ENCODE assay signal across 34 cellular contexts in the genomic region with DNA sequence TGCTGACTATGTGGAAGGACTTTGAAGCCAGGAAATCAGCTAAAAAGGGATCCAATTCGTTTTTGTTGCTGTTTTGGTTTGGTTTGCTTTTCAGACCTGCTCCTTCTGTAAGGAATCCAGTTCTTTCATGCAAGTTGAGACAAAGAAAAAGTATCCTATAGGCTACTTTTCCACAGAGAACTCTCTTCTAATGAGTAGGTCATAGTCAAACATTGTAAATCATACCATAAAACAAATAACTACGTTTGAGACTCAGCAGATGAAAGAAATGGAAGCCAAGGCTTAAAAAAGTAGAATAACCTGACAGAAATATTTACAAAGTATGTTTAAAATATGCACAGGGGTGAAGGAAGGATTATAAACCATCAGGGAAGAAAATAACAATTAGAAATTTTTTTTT. TPM values are rescaled to one million over a fixed set of nuclear protein-coding genes. Genes with fewer than 3 reads are reported as not detected.
"Had no signal": no experiment of that assay in that cellular context is flagged by ENCODE, and none has a peak within 500 bp of the region (broad histone marks: within the 10 kb centered on the region; RNA-seq: fewer than 3 reads in every experiment).

No MANE protein-coding gene starts in this region.

- ATAC-seq: activated CD8-positive, alpha-beta memory T cell treated with anti-CD3 and anti-CD28 coated beads, Interleukin-2, amount 10 ng/mL, durations not matched to agents 7 days and 5 days; body of pancreas had no signal

- H3K36me3 Mint-ChIP-seq: activated CD8-positive, alpha-beta memory T cell treated with anti-CD3 and anti-CD28 coated beads, Interleukin-2, amount 10 ng/mL, durations not matched to agents 7 days and 5 days had no signal

- H3K4me3 ChIP-seq: adrenal gland, body of pancreas, breast epithelium, SJCRH30, SK-N-MC had no signal

- H3K27ac Mint-ChIP-seq: activated CD4-positive, alpha-beta memory T cell treated with anti-CD3 and anti-CD28 coated beads, Interleukin-2, amount 10 ng/mL, durations not matched to agents 7 days and 5 days; activated CD8-positive, alpha-beta memory T cell treated with anti-CD3 and anti-CD28 coated beads, Interleukin-2, amount 10 ng/mL, durations not matched to agents 7 days and 5 days; IgD-negative memory B cell had no signal

- H3K4me1 ChIP-seq: adrenal gland, body of pancreas, breast epithelium, SJCRH30 had no signal

- H3K9me3 ChIP-seq: adrenal gland, body of pancreas had no signal

- H3K27ac ChIP-seq: adrenal gland, body of pancreas, breast epithelium, SJCRH30, SK-N-MC, WERI-Rb-1 had no signal

- H3K36me3 ChIP-seq: adrenal gland, breast epithelium, SJCRH30, WERI-Rb-1 had no signal

- H3K4me3 Mint-ChIP-seq: activated CD4-positive, alpha-beta memory T cell treated with anti-CD3 and anti-CD28 coated beads, Interleukin-2, amount 10 ng/mL, durations not matched to agents 7 days and 5 days; activated CD8-positive, alpha-beta memory T cell treated with anti-CD3 and anti-CD28 coated beads, Interleukin-2, amount 10 ng/mL, durations not matched to agents 7 days and 5 days; IgD-negative memory B cell had no signal

- H3K27me3 Mint-ChIP-seq: IgD-negative memory B cell had no signal

- H3K27me3 ChIP-seq: adrenal gland, body of pancreas, breast epithelium, SJCRH30 had no signal

- DNase-seq: activated CD4-positive, alpha-beta memory T cell treated with anti-CD3 and anti-CD28 coated beads, Interleukin-2, amount 10 ng/mL, durations not matched to agents 7 days and 5 days; activated CD4-positive, alpha-beta T cell treated with anti-CD3 and anti-CD28 coated beads for 1 hour; activated CD4-positive, alpha-beta T cell treated with anti-CD3 and anti-CD28 coated beads for 48 hours; activated CD4-positive, CD25-positive, alpha-beta regulatory T cell; activated CD8-positive, alpha-beta memory T cell treated with anti-CD3 and anti-CD28 coated beads for 24 hours; activated CD8-positive, alpha-beta memory T cell treated with anti-CD3 and anti-CD28 coated beads, Interleukin-2, amount 10 ng/mL, durations not matched to agents 7 days and 5 days; activated CD8-positive, alpha-beta memory T cell treated with anti-CD3 and anti-CD28 coated beads, Interleukin-2, amount 50 U/mL, for 48 hours; activated effector memory CD4-positive, alpha-beta T cell treated with anti-CD3 and anti-CD28 coated beads, Interleukin-2, amount 50 U/mL, for 16 hours; activated naive CD4-positive, alpha-beta T cell; activated naive CD4-positive, alpha-beta T cell treated with anti-CD3 and anti-CD28 coated beads, Interleukin-2, amount 50 U/mL, for 16 hours; activated T-cell treated with anti-CD3 and anti-CD28 coated beads, Interleukin-2, amount 50 U/mL, for 48 hours; adrenal gland; body of pancreas; Kasumi-1; KBM-7; MM.1S; MV-4-11; NCI-H1092; NCI-H1436 treated with DMSO at 0.1 percent for 48 hours; NCI-H1694 treated with DMSO at 0.1 percent for 48 hours; NCI-H2029; NCI-H345; NCI-H524 treated with DMSO at 0.1 percent for 48 hours; NK-92 treated with Interleukin-12 subunit alpha and Interleukin-12 subunit beta, amount 100 ng/mL, for 24 hours; SHP77; SJCRH30; T1000; WERI-Rb-1 had no signal

- H3K4me1 Mint-ChIP-seq: activated CD4-positive, alpha-beta memory T cell treated with anti-CD3 and anti-CD28 coated beads, Interleukin-2, amount 10 ng/mL, durations not matched to agents 7 days and 5 days; activated CD8-positive, alpha-beta memory T cell treated with anti-CD3 and anti-CD28 coated beads, Interleukin-2, amount 10 ng/mL, durations not matched to agents 7 days and 5 days; IgD-negative memory B cell had no signal

RNA-seq across cellular contexts. Expression of a gene that starts 37.8 kb away (rescaled TPM):
- total RNA-seq: activated CD4-positive, alpha-beta memory T cell treated with anti-CD3 and anti-CD28 coated beads, Interleukin-2, amount 10 ng/mL, durations not matched to agents 7 days and 5 days; activated CD8-positive, alpha-beta memory T cell treated with anti-CD3 and anti-CD28 coated beads, Interleukin-2, amount 10 ng/mL, durations not matched to agents 7 days and 5 days; astrocyte; body of pancreas; RPMI7951; T-helper 2 cell treated with Interferon-gamma antibody and Interleukin-4, amounts not matched to agents 100 ng/mL and 5 ng/mL, for 36 hours had no signal
- polyA plus RNA-seq: IgD-negative memory B cell had no signal
